In genomic region chr2:171522804-171523338, GRCh38 we compare ENCODE assay signal across 8 cellular contexts. TPM values are rescaled to one million over a fixed set of nuclear protein-coding genes. Genes with fewer than 3 reads are reported as not detected.
DNase-seq lines count a peak whose midpoint lies in the region; ATAC-seq and TF ChIP-seq lines count a peak whose summit lies in the region.

No MANE protein-coding gene starts in this region.

- no peaks in the 10 kb centered on the region for H3K9me2 ChIP-seq in hepatocyte (replicated peaks; ENCODE audit: insufficient read depth)

- TF ChIP-seq CTCF in hepatocyte (IDR thresholded peaks at IDR 0.05; ENCODE audit: poor library complexity), result no peak

- H3K79me2 ChIP-seq in hepatocyte, result peaks cover 26% of the 10 kb centered on the region

- WGBS in hepatocyte (ENCODE audit: low lambda C conversion rate, missing lambda C conversion rate), result under 1% methylated on average over 25 of the region's 55 CpGs

- peak; percentile 38 for ATAC-seq in GM19438 (IDR thresholded peaks at IDR 0.05; ENCODE audit: low read depth, unreplicated experiment)

- no peaks in the 10 kb centered on the region for H3K9me3 ChIP-seq in hepatocyte (ENCODE audit: low read depth)

- peaks cover 36% of the 10 kb centered on the region for H3K27me3 ChIP-seq in hepatocyte

- peaks cover 14% of the 10 kb centered on the region for H3K4me1 ChIP-seq in hepatocyte (ENCODE audit: insufficient read depth)

- H3K4me2 ChIP-seq in hepatocyte, result peak overlapping the region; percentile 92

- H3K36me3 ChIP-seq in hepatocyte (replicated peaks; ENCODE audit: insufficient read depth, low read depth), result no peaks in the 10 kb centered on the region

- H4K20me1 ChIP-seq in hepatocyte (ENCODE audit: insufficient read depth, poor library complexity, severe bottlenecking), result no peaks in the 10 kb centered on the region

- H2AFZ ChIP-seq in hepatocyte, result peak overlapping the region; percentile 92

- DNase-seq in COLO668 (lab: John Stamatoyannopoulos, UW; ENCODE audit: unreplicated experiment), result peak; percentile 33
- no peak for DNase-seq in Jurkat, Clone E6-1 (ENCODE audit: low read depth, low spot score)
- peak; percentile 49 for DNase-seq in hepatocyte (ENCODE audit: low spot score)
- peak; percentile 92 for DNase-seq in retina
- no peak for DNase-seq in NK-92 (lab: John Stamatoyannopoulos, UW; ENCODE audit: unreplicated experiment)
- DNase-seq in cortex of kidney (lab: John Stamatoyannopoulos, UW), result no peak

- H3K27ac ChIP-seq in angular gyrus (ENCODE audit: low read depth, low read length) (peak overlapping the region; percentile 85), hepatocyte (peak overlapping the region; percentile 83)

- peak overlapping the region; percentile 83 for H3K4me3 ChIP-seq in Jurkat, Clone E6-1 (ENCODE audit: low read length)
- H3K4me3 ChIP-seq in hepatocyte, result peak overlapping the region; percentile 95

RNA-seq across cellular contexts. Expression of gene CYBRD1, which starts 0.6 kb away (rescaled TPM):
- polyA plus RNA-seq in Jurkat, Clone E6-1 (2012; ENCODE audit: insufficient read depth, insufficient read length), result 20.1 TPM
- total RNA-seq in hepatocyte, result 66.1 and 66.4 TPM in 2 replicates
- 42.4 and 46.0 TPM in 2 replicates for polyA plus RNA-seq in hepatocyte

Comparison
In these comparisons a context has a peak if more than half of its experiments do, and no peak if none do; other contexts are left out.
1. DNase-seq: peak in COLO668 (single experiment), hepatocyte (single experiment) and retina (single experiment); none in Jurkat, Clone E6-1 (single experiment), NK-92 (single experiment) and cortex of kidney (single experiment).